In genomic region chrX:109847257-109848187, GRCh38 we compare ENCODE assay signal across 10 cellular contexts.
DNase-seq lines count a peak whose midpoint lies in the region; ATAC-seq and TF ChIP-seq lines count a peak whose summit lies in the region.
"Had no signal": no experiment of that assay in that cellular context is flagged by ENCODE, and none has a peak within 500 bp of the region (broad histone marks: within the 10 kb centered on the region; RNA-seq: fewer than 3 reads in every experiment).

No MANE protein-coding gene starts in this region.

- POLR2A ChIA-PET in activated CD4-positive, alpha-beta T cell treated with anti-CD3 and anti-CD28 coated beads for 36 hours (lab: Charles Lee), result no interaction called here

- no peak for TF ChIP-seq EP300 in stomach (IDR thresholded peaks at IDR 0.05)

- CTCF ChIA-PET in activated CD4-positive, alpha-beta T cell treated with anti-CD3 and anti-CD28 coated beads for 36 hours (lab: Charles Lee), result interaction anchor here (3.1 kb wide), 1 partner anchor 9 kb away, joined by 11 read pairs; no protein-coding TSS in a partner anchor

- peak; percentile 7 for DNase-seq in activated CD4-positive, alpha-beta T cell treated with anti-CD3 and anti-CD28 coated beads for 36 hours
- no peak for DNase-seq in activated CD4-positive, alpha-beta T cell treated with anti-CD3 and anti-CD28 coated beads for 48 hours
- DNase-seq in WERI-Rb-1 (no peak), left ventricle myocardium superior (no peak), stomach (no peak), DMS79 treated with DMSO at 0.1 percent for 48 hours (lab: John Stamatoyannopoulos, UW) (no peak)
- DNase-seq in stimulated activated CD4-positive, alpha-beta T cell treated with anti-CD3 and anti-CD28 coated beads, Interleukin-15, amount 100 ng/mL, for 24 hours, result no peak
- DNase-seq: immature natural killer cell had no signal

- peak overlapping the region; percentile 1 for H3K27ac Mint-ChIP-seq in activated CD4-positive, alpha-beta T cell treated with anti-CD3 and anti-CD28 coated beads for 36 hours
- H3K27ac Mint-ChIP-seq: B cell, immature natural killer cell had no signal

- H3K27me3 ChIP-seq in WERI-Rb-1 (ENCODE audit: insufficient read depth, low read depth, severe bottlenecking) (no peaks in the 10 kb centered on the region), stomach (peaks cover 0 to 10% (median 0%) of the 10 kb centered on the region in 3 donors)

- H3K4me1 ChIP-seq in stomach, result no peaks in the 10 kb centered on the region

- no peak overlapping the region for H3K4me3 Mint-ChIP-seq in activated CD4-positive, alpha-beta T cell treated with anti-CD3 and anti-CD28 coated beads for 36 hours
- H3K4me3 Mint-ChIP-seq: B cell, immature natural killer cell had no signal

- H3K4me1 Mint-ChIP-seq in activated CD4-positive, alpha-beta T cell treated with anti-CD3 and anti-CD28 coated beads for 36 hours, result peaks cover 19% of the 10 kb centered on the region
- H3K4me1 Mint-ChIP-seq: immature natural killer cell had no signal

- H3K4me3 ChIP-seq in WERI-Rb-1 (ENCODE audit: low read depth, low read length) (no peak overlapping the region), stomach (no peak overlapping the region)

- WGBS in stomach, 5 donors, result 63 to 79% (median 74%) methylated on average over 5 of the region's 5 CpGs

- peak overlapping the region; percentile 65 for H3K27ac ChIP-seq in WERI-Rb-1
- H3K27ac ChIP-seq in stomach, result peak overlapping the region in 4 of 5 donors; percentile 20 to 29 (median 26)

- TF ChIP-seq POLR2A in stomach (IDR thresholded peaks at IDR 0.05), result no peak

- no peaks in the 10 kb centered on the region for H3K36me3 ChIP-seq in WERI-Rb-1
- no peaks in the 10 kb centered on the region for H3K36me3 ChIP-seq in stomach

- ATAC-seq in activated CD4-positive, alpha-beta T cell treated with anti-CD3 and anti-CD28 coated beads for 36 hours, result peak; percentile 68
- ATAC-seq in left ventricle myocardium superior, result peak; percentile 90
- no peak for ATAC-seq in GM21717 (IDR thresholded peaks at IDR 0.05; ENCODE audit: unreplicated experiment)

- no peaks in the 10 kb centered on the region for H3K27me3 Mint-ChIP-seq in activated CD4-positive, alpha-beta T cell treated with anti-CD3 and anti-CD28 coated beads for 36 hours
- H3K27me3 Mint-ChIP-seq: B cell had no signal

- intact Hi-C loops in activated CD4-positive, alpha-beta T cell treated with anti-CD3 and anti-CD28 coated beads for 36 hours (cut with DNase I, micrococcal nuclease), result no loop called here
- intact Hi-C loops in left ventricle myocardium superior (cut with micrococcal nuclease) (no loop called here), stomach (cut with DNase I; ENCODE audit: low total_unique reads) (no loop called here)

- H3K36me3 Mint-ChIP-seq in activated CD4-positive, alpha-beta T cell treated with anti-CD3 and anti-CD28 coated beads for 36 hours (ENCODE audit: low read depth), result no peaks in the 10 kb centered on the region
- H3K36me3 Mint-ChIP-seq: immature natural killer cell had no signal

- no peaks in the 10 kb centered on the region for H3K9me3 ChIP-seq in WERI-Rb-1 (ENCODE audit: severe bottlenecking)
- H3K9me3 ChIP-seq in stomach, result no peaks in the 10 kb centered on the region

- TF ChIP-seq CTCF in WERI-Rb-1 (IDR thresholded peaks at IDR 0.05; ENCODE audit: low read depth, low read length), result no peak
- TF ChIP-seq CTCF in stomach (IDR thresholded peaks at IDR 0.05), result no peak

- H3K9me3 Mint-ChIP-seq in activated CD4-positive, alpha-beta T cell treated with anti-CD3 and anti-CD28 coated beads for 36 hours (ENCODE audit: low read depth), result no peaks in the 10 kb centered on the region
- H3K9me3 Mint-ChIP-seq: immature natural killer cell had no signal
